15 cellular contexts compared by ENCODE assay signal in genomic region chr20:58985656-58986055, GRCh38. TPM values are rescaled to one million over a fixed set of nuclear protein-coding genes. Genes with fewer than 3 reads are reported as not detected.
"Had no signal": no experiment of that assay in that cellular context is flagged by ENCODE, and none has a peak within 500 bp of the region (broad histone marks: within the 10 kb centered on the region; RNA-seq: fewer than 3 reads in every experiment).

No MANE protein-coding gene starts in this region.

- H3K4me3 Mint-ChIP-seq: activated naive CD4-positive, alpha-beta T cell treated with anti-CD3 and anti-CD28 coated beads, Interleukin-2, amount 10 ng/mL, durations not matched to agents 7 days and 5 days; activated T-helper 17 cell treated with anti-CD3 and anti-CD28 coated beads, Interleukin-2, amount 50 U/mL, for 72 hours had no signal

- ATAC-seq: activated CD4-positive, CD25-positive, alpha-beta regulatory T cell treated with anti-CD3 and anti-CD28 coated beads, Interleukin-2, amount 50 U/mL, for 24 hours; activated T-helper 17 cell treated with anti-CD3 and anti-CD28 coated beads, Interleukin-2, amount 50 U/mL, for 72 hours; left lung; T-helper 17 cell had no signal

- H3K9me3 ChIP-seq: heart right ventricle, left lung, upper lobe of left lung had no signal

- H3K27ac Mint-ChIP-seq: activated naive CD4-positive, alpha-beta T cell treated with anti-CD3 and anti-CD28 coated beads, Interleukin-2, amount 10 ng/mL, durations not matched to agents 7 days and 5 days; activated T-helper 17 cell treated with anti-CD3 and anti-CD28 coated beads, Interleukin-2, amount 50 U/mL, for 72 hours had no signal

- H3K4me3 ChIP-seq: dorsolateral prefrontal cortex, heart right ventricle, left lung, skin epidermis, upper lobe of left lung had no signal

- H3K27me3 ChIP-seq: dorsolateral prefrontal cortex, heart right ventricle, left lung, upper lobe of left lung had no signal

- H3K27me3 Mint-ChIP-seq: activated naive CD4-positive, alpha-beta T cell treated with anti-CD3 and anti-CD28 coated beads, Interleukin-2, amount 10 ng/mL, durations not matched to agents 7 days and 5 days; activated T-helper 17 cell treated with anti-CD3 and anti-CD28 coated beads, Interleukin-2, amount 50 U/mL, for 72 hours; T-helper 17 cell had no signal

- H3K9me3 Mint-ChIP-seq: activated naive CD4-positive, alpha-beta T cell treated with anti-CD3 and anti-CD28 coated beads, Interleukin-2, amount 10 ng/mL, durations not matched to agents 7 days and 5 days; activated T-helper 17 cell treated with anti-CD3 and anti-CD28 coated beads, Interleukin-2, amount 50 U/mL, for 72 hours; neural crest cell had no signal

- DNase-seq: activated naive CD4-positive, alpha-beta T cell treated with anti-CD3 and anti-CD28 coated beads, Interleukin-2, amount 10 ng/mL, durations not matched to agents 7 days and 5 days; anterior cingulate cortex; heart right ventricle; left lung; mesendoderm; SHP77 treated with DMSO at 0.1 percent for 48 hours; stimulated activated naive CD4-positive, alpha-beta T cell; T-helper 17 cell; upper lobe of left lung had no signal

- H3K27ac ChIP-seq: dorsolateral prefrontal cortex, heart right ventricle, left lung, upper lobe of left lung had no signal

RNA-seq across cellular contexts. Expression of gene TUBB1, which starts 33.6 kb away (rescaled TPM):
- total RNA-seq: neural crest cell, osteocyte had no signal
